ENCODE assay signal across 24 cellular contexts in genomic region chr12:1670815-1671268, GRCh38. TPM values are rescaled to one million over a fixed set of nuclear protein-coding genes. Genes with fewer than 3 reads are reported as not detected.
DNase-seq lines count a peak whose midpoint lies in the region; ATAC-seq and TF ChIP-seq lines count a peak whose summit lies in the region.
"Had no signal": no experiment of that assay in that cellular context is flagged by ENCODE, and none has a peak within 500 bp of the region (broad histone marks: within the 10 kb centered on the region; RNA-seq: fewer than 3 reads in every experiment).

No MANE protein-coding gene starts in this region.

- H3K4me3 Mint-ChIP-seq in CD4-positive, CD25-positive, alpha-beta regulatory T cell = no peak overlapping the region
- H3K4me3 Mint-ChIP-seq in naive thymus-derived CD8-positive, alpha-beta T cell = no peak overlapping the region
- H3K4me3 Mint-ChIP-seq in activated T-cell treated with anti-CD3 and anti-CD28 coated beads, Interleukin-2, amount 50 U/mL, for 4 hours = no peak overlapping the region
- H3K4me3 Mint-ChIP-seq: activated CD4-positive, alpha-beta T cell treated with anti-CD3 and anti-CD28 coated beads, Interleukin-2, amount 10 ng/mL, durations not matched to agents 24 days and 14 days; CD4-positive, alpha-beta memory T cell; nephron had no signal

- no peak overlapping the region for H3K27ac ChIP-seq in CD4-positive, CD25-positive, alpha-beta regulatory T cell (ENCODE audit: insufficient read depth, low read length, poor library complexity, severe bottlenecking)
- peak overlapping the region in 3 of 4 donors; percentile 14 to 50 (median 43) for H3K27ac ChIP-seq in esophagus squamous epithelium
- H3K27ac ChIP-seq: spleen, suprapubic skin had no signal

- H3K9me3 Mint-ChIP-seq in CD4-positive, CD25-positive, alpha-beta regulatory T cell = peaks cover 0 to 3% (median 0%) of the 10 kb centered on the region in 7 donors
- H3K9me3 Mint-ChIP-seq in naive thymus-derived CD8-positive, alpha-beta T cell = no peaks in the 10 kb centered on the region
- no peaks in the 10 kb centered on the region for H3K9me3 Mint-ChIP-seq in activated T-cell treated with anti-CD3 and anti-CD28 coated beads, Interleukin-2, amount 50 U/mL, for 4 hours
- H3K9me3 Mint-ChIP-seq: activated CD4-positive, alpha-beta T cell treated with anti-CD3 and anti-CD28 coated beads, Interleukin-2, amount 10 ng/mL, durations not matched to agents 24 days and 14 days; CD4-positive, alpha-beta memory T cell had no signal

- no peak for ATAC-seq in CD4-positive, CD25-positive, alpha-beta regulatory T cell (ENCODE audit: low read depth in 2 of 2)
- ATAC-seq in naive thymus-derived CD8-positive, alpha-beta T cell = no peak
- ATAC-seq in activated T-cell treated with anti-CD3 and anti-CD28 coated beads, Interleukin-2, amount 50 U/mL, for 4 hours = no peak
- ATAC-seq in HG03521 (IDR thresholded peaks at IDR 0.05; ENCODE audit: unreplicated experiment) = no peak

- intact Hi-C loops in esophagus squamous epithelium (cut with DNase I) = no loop called here

- H3K4me3 ChIP-seq in CD4-positive, CD25-positive, alpha-beta regulatory T cell (ENCODE audit: low read depth, low read length) = no peak overlapping the region
- no peak overlapping the region for H3K4me3 ChIP-seq in esophagus squamous epithelium
- H3K4me3 ChIP-seq: lung, spleen, suprapubic skin had no signal

- peaks cover 30% of the 10 kb centered on the region for H3K4me1 ChIP-seq in CD4-positive, CD25-positive, alpha-beta regulatory T cell (ENCODE audit: control insufficient read depth, insufficient read depth, low read length, poor library complexity, severe bottlenecking)
- peaks cover 0 to 14% (median 3%) of the 10 kb centered on the region in 3 donors for H3K4me1 ChIP-seq in esophagus squamous epithelium

- POLR2A ChIA-PET in naive thymus-derived CD8-positive, alpha-beta T cell (lab: Charles Lee) = no interaction called here

- no peaks in the 10 kb centered on the region for H3K9me3 ChIP-seq in CD4-positive, CD25-positive, alpha-beta regulatory T cell (ENCODE audit: control insufficient read depth in 2 of 2, low read length in 2 of 2)
- no peaks in the 10 kb centered on the region for H3K9me3 ChIP-seq in esophagus squamous epithelium
- H3K9me3 ChIP-seq: spleen, suprapubic skin had no signal

- H3K27me3 Mint-ChIP-seq in CD4-positive, CD25-positive, alpha-beta regulatory T cell = peaks cover 5% of the 10 kb centered on the region
- H3K27me3 Mint-ChIP-seq in naive thymus-derived CD8-positive, alpha-beta T cell = no peaks in the 10 kb centered on the region
- H3K27me3 Mint-ChIP-seq in activated T-cell treated with anti-CD3 and anti-CD28 coated beads, Interleukin-2, amount 50 U/mL, for 4 hours (ENCODE audit: low read depth) = no peaks in the 10 kb centered on the region
- H3K27me3 Mint-ChIP-seq: activated CD4-positive, alpha-beta T cell treated with anti-CD3 and anti-CD28 coated beads, Interleukin-2, amount 10 ng/mL, durations not matched to agents 24 days and 14 days; CD4-positive, alpha-beta memory T cell had no signal

- TF ChIP-seq CTCF in esophagus squamous epithelium (IDR thresholded peaks at IDR 0.05) = no peak

- no peak for DNase-seq in CD4-positive, CD25-positive, alpha-beta regulatory T cell
- DNase-seq in NCI-H69 (lab: John Stamatoyannopoulos, UW) = peak; percentile 55
- no peak for DNase-seq in esophagus squamous epithelium (lab: John Stamatoyannopoulos, UW)
- DNase-seq in naive thymus-derived CD8-positive, alpha-beta T cell = no peak
- DNase-seq in activated T-cell treated with anti-CD3 and anti-CD28 coated beads, Interleukin-2, amount 50 U/mL, for 4 hours = no peak
- no peak for DNase-seq in stimulated activated CD4-positive, alpha-beta T cell treated with anti-CD3 and anti-CD28 coated beads, Interleukin-4, amount 100 ng/mL, for 4 hours
- no peak for DNase-seq in activated naive CD4-positive, alpha-beta T cell (lab: John Stamatoyannopoulos, UW)
- DNase-seq: activated CD4-positive, alpha-beta T cell treated with anti-CD3 and anti-CD28 coated beads, Interleukin-2, amount 10 ng/mL, durations not matched to agents 24 days and 14 days; activated gamma-delta T cell; amniotic stem cell; caudate nucleus; CD4-positive, alpha-beta memory T cell; glutamatergic neuron; KG1; NCI-H1930; posterior cingulate gyrus; SHP77; spleen; stimulated activated CD8-positive, alpha-beta memory T cell treated with anti-CD3 and anti-CD28 coated beads, Interleukin-4, amount 100 ng/mL, for 48 hours; T-helper 1 cell had no signal

- no peaks in the 10 kb centered on the region for H3K36me3 Mint-ChIP-seq in CD4-positive, CD25-positive, alpha-beta regulatory T cell
- no peaks in the 10 kb centered on the region for H3K36me3 Mint-ChIP-seq in naive thymus-derived CD8-positive, alpha-beta T cell
- H3K36me3 Mint-ChIP-seq in activated T-cell treated with anti-CD3 and anti-CD28 coated beads, Interleukin-2, amount 50 U/mL, for 4 hours (ENCODE audit: insufficient read depth) = no peaks in the 10 kb centered on the region
- H3K36me3 Mint-ChIP-seq: CD4-positive, alpha-beta memory T cell had no signal

- H3K27me3 ChIP-seq in CD4-positive, CD25-positive, alpha-beta regulatory T cell (ENCODE audit: control insufficient read depth, insufficient read depth, low read length) = no peaks in the 10 kb centered on the region
- no peaks in the 10 kb centered on the region for H3K27me3 ChIP-seq in esophagus squamous epithelium
- H3K27me3 ChIP-seq: spleen, suprapubic skin had no signal

- 75 to 78% methylated on average over 4 of the region's 4 CpGs for WGBS in esophagus squamous epithelium, 2 donors

- no peaks in the 10 kb centered on the region for H3K36me3 ChIP-seq in CD4-positive, CD25-positive, alpha-beta regulatory T cell (ENCODE audit: control insufficient read depth, insufficient read depth, low read length)
- H3K36me3 ChIP-seq in esophagus squamous epithelium = no peaks in the 10 kb centered on the region
- H3K36me3 ChIP-seq: spleen, suprapubic skin had no signal

- peak overlapping the region; percentile 2 to 16 (median 15) for H3K27ac Mint-ChIP-seq in CD4-positive, CD25-positive, alpha-beta regulatory T cell
- peak overlapping the region in 7 of 10 donors; percentile 8 to 65 (median 28) for H3K27ac Mint-ChIP-seq in naive thymus-derived CD8-positive, alpha-beta T cell
- H3K27ac Mint-ChIP-seq: activated CD4-positive, alpha-beta T cell treated with anti-CD3 and anti-CD28 coated beads, Interleukin-2, amount 10 ng/mL, durations not matched to agents 24 days and 14 days had no signal

- peaks cover 12 to 41% (median 24%) of the 10 kb centered on the region in 4 donors for H3K4me1 Mint-ChIP-seq in CD4-positive, CD25-positive, alpha-beta regulatory T cell
- peaks cover 18 to 40% (median 33%) of the 10 kb centered on the region in 4 donors for H3K4me1 Mint-ChIP-seq in naive thymus-derived CD8-positive, alpha-beta T cell
- H3K4me1 Mint-ChIP-seq in activated T-cell treated with anti-CD3 and anti-CD28 coated beads, Interleukin-2, amount 50 U/mL, for 4 hours (ENCODE audit: low read depth) = peaks cover 30% of the 10 kb centered on the region

- TF ChIP-seq POLR2A in esophagus squamous epithelium (IDR thresholded peaks at IDR 0.05) = no peak

RNA-seq across cellular contexts. Expression of gene ADIPOR2, which starts 20.0 kb away (rescaled TPM):
- 26.3 TPM for total RNA-seq in CD4-positive, CD25-positive, alpha-beta regulatory T cell
- 1 to 10 TPM; 1.8 to 3.3 (median 2.5) TPM for polyA plus RNA-seq in CD4-positive, CD25-positive, alpha-beta regulatory T cell
- total RNA-seq in esophagus squamous epithelium = 10 to 100 TPM; 29.1 to 49.4 (median 31.1) TPM
- 10 to 100 TPM; 38.5 to 39.9 TPM for total RNA-seq in naive thymus-derived CD8-positive, alpha-beta T cell
- polyA plus RNA-seq in naive thymus-derived CD8-positive, alpha-beta T cell = 1 to 10 TPM; 2.0 to 3.2 (median 3.0) TPM
- 10 to 100 TPM; 45.0 to 54.2 (median 46.8) TPM for total RNA-seq in activated T-cell treated with anti-CD3 and anti-CD28 coated beads, Interleukin-2, amount 50 U/mL, for 4 hours

RNA-seq across cellular contexts. Expression of gene WNT5B, which starts 41.8 kb away (rescaled TPM):
- not detected for total RNA-seq in CD4-positive, CD25-positive, alpha-beta regulatory T cell
- not detected for polyA plus RNA-seq in CD4-positive, CD25-positive, alpha-beta regulatory T cell
- total RNA-seq in esophagus squamous epithelium = 10 to 100 TPM in 2 of 4 donors, 1 to 10 TPM in 2; 5.6 to 30.9 (median 12.7) TPM
- total RNA-seq in naive thymus-derived CD8-positive, alpha-beta T cell = not detected
- not detected for polyA plus RNA-seq in naive thymus-derived CD8-positive, alpha-beta T cell
- under 1 TPM in 1 of 3 donors, not detected in 2; 0.13 TPM for total RNA-seq in activated T-cell treated with anti-CD3 and anti-CD28 coated beads, Interleukin-2, amount 50 U/mL, for 4 hours
